Comparison of ENCODE assay signal across 11 cellular contexts in genomic region chr1:34166191-34167090, GRCh38. TPM values are rescaled to one million over a fixed set of nuclear protein-coding genes. Genes with fewer than 3 reads are reported as not detected.
DNase-seq lines count a peak whose midpoint lies in the region; ATAC-seq and TF ChIP-seq lines count a peak whose summit lies in the region.
"Had no signal": no experiment of that assay in that cellular context is flagged by ENCODE, and none has a peak within 500 bp of the region (broad histone marks: within the 10 kb centered on the region; RNA-seq: fewer than 3 reads in every experiment).

No MANE protein-coding gene starts in this region.

- CTCF ChIA-PET in AG04449 (lab: Yijun Ruan, JAX): interaction anchor here (1.5 to 4.7 kb wide), 3 partner anchors 13 to 533 kb away, joined by 4 to 29 read pairs (median 5); no protein-coding TSS in a partner anchor

- no peaks in the 10 kb centered on the region for H3K36me3 ChIP-seq in ectodermal cell (ENCODE audit: control insufficient read depth, insufficient read depth, low read length)
- H3K36me3 ChIP-seq in mesodermal cell (ENCODE audit: control insufficient read depth, insufficient read depth, low read length): no peaks in the 10 kb centered on the region

- no peak for TF ChIP-seq CTCF in AG04449 (IDR thresholded peaks at IDR 0.05; ENCODE audit: insufficient read depth, low read length, missing control alignments)

- peaks cover 42% of the 10 kb centered on the region for H3K27me3 ChIP-seq in ectodermal cell (ENCODE audit: control insufficient read depth, insufficient read depth, low read length, poor library complexity, severe bottlenecking)

- no peaks in the 10 kb centered on the region for H3K9me3 ChIP-seq in ectodermal cell (ENCODE audit: control insufficient read depth, low read length)
- H3K9me3 ChIP-seq in mesodermal cell (ENCODE audit: control insufficient read depth, low read length): no peaks in the 10 kb centered on the region

- POLR2A ChIA-PET in AG04449 (lab: Yijun Ruan, JAX): interaction anchor here (0.6 kb wide), 1 partner anchor 100 kb away, joined by 3 read pairs; no protein-coding TSS in a partner anchor

- no peak for ATAC-seq in GM19035 (IDR thresholded peaks at IDR 0.05; ENCODE audit: unreplicated experiment)
- no peak for ATAC-seq in HG03460 (IDR thresholded peaks at IDR 0.05; ENCODE audit: unreplicated experiment)

- WGBS in ectodermal cell, 2 experiments: 1% methylated on average over 46 to 47 of the region's 47 CpGs
- WGBS in mesodermal cell (ENCODE audit: insufficient coverage in 2 of 2), 2 experiments: 1% methylated on average over 22 to 36 of the region's 47 CpGs

- H3K4me3 ChIP-seq in AG04449 (ENCODE audit: low read depth, low read length): peak overlapping the region; percentile 43
- peak overlapping the region; percentile 37 for H3K4me3 ChIP-seq in ectodermal cell (ENCODE audit: insufficient read depth, low read depth, low read length)
- peak overlapping the region; percentile 52 for H3K4me3 ChIP-seq in mesodermal cell (ENCODE audit: extremely low read depth, insufficient read depth, low read length, poor library complexity, severe bottlenecking)

- DNase-seq in AG04449 (ENCODE audit: low read depth, low spot score): no peak
- DNase-seq in HT1080 (ENCODE audit: low read depth): peak; percentile 26
- DNase-seq in NOMO-1 treated with DMSO at 0.1 percent for 48 hours (lab: John Stamatoyannopoulos, UW; ENCODE audit: unreplicated experiment): no peak
- no peak for DNase-seq in NCI-H2107 treated with DMSO at 0.1 percent for 48 hours (lab: John Stamatoyannopoulos, UW; ENCODE audit: unreplicated experiment)
- DNase-seq: CD4-positive, alpha-beta T cell; cerebellar nuclear complex had no signal

- peaks cover 16% of the 10 kb centered on the region for H3K4me1 ChIP-seq in ectodermal cell (ENCODE audit: control insufficient read depth, insufficient read depth, low read length)
- peaks cover 16% of the 10 kb centered on the region for H3K4me1 ChIP-seq in mesodermal cell (ENCODE audit: control insufficient read depth, insufficient read depth, low read length, poor library complexity, severe bottlenecking)

- H3K27ac ChIP-seq in ectodermal cell (ENCODE audit: insufficient read depth, low read depth, low read length, poor library complexity, severe bottlenecking) (no peak overlapping the region), mesodermal cell (ENCODE audit: low read depth, low read length, severe bottlenecking) (no peak overlapping the region)

RNA-seq across cellular contexts. Expression of gene CSMD2, which starts 1.4 kb away (rescaled TPM):
- 2.1 and 2.3 TPM in 2 replicates for total RNA-seq in HT1080 (2014; rRNA removed; shearing (Covaris generic))
- polyA plus RNA-seq in HT1080 (2015; cell fraction: cytosol; rRNA removed): 0.12 and 0.34 TPM in 2 replicates
- polyA plus RNA-seq in HT1080 (2015; cell fraction: nucleus; rRNA removed): 0.19 and 0.56 TPM in 2 replicates
- 7.3 TPM for polyA plus RNA-seq in ectodermal cell (2013, experiment 1 of 4)
- 9.7 TPM for polyA plus RNA-seq in ectodermal cell (2013, experiment 2 of 4)
- polyA plus RNA-seq in ectodermal cell (2013, experiment 3 of 4): 6.1 TPM
- polyA plus RNA-seq in ectodermal cell (2013, experiment 4 of 4): 6.7 TPM
- 3.0 TPM for polyA plus RNA-seq in mesodermal cell (2013, experiment 1 of 2)
- polyA plus RNA-seq in mesodermal cell (2013, experiment 2 of 2): 2.4 TPM
- total RNA-seq: CD4-positive, alpha-beta T cell had no signal

RNA-seq across cellular contexts. Expression of gene C1orf94, which starts 10.3 kb away (rescaled TPM):
- total RNA-seq in HT1080 (2014; rRNA removed; shearing (Covaris generic)): 0.37 TPM in 2 replicates
- polyA plus RNA-seq in HT1080 (2015; cell fraction: cytosol; rRNA removed): 0.05 TPM in 1 of 2 replicates, not detected in the other
- not detected in 2 replicates for polyA plus RNA-seq in HT1080 (2015; cell fraction: nucleus; rRNA removed)
- polyA plus RNA-seq in ectodermal cell (2013, experiment 1 of 4): 0.57 TPM
- 0.60 TPM for polyA plus RNA-seq in ectodermal cell (2013, experiment 2 of 4)
- polyA plus RNA-seq in ectodermal cell (2013, experiment 3 of 4): 0.32 TPM
- polyA plus RNA-seq in ectodermal cell (2013, experiment 4 of 4): 0.28 TPM
- 0.55 TPM for polyA plus RNA-seq in mesodermal cell (2013, experiment 1 of 2)
- polyA plus RNA-seq in mesodermal cell (2013, experiment 2 of 2): 0.30 TPM
- total RNA-seq: CD4-positive, alpha-beta T cell; omental fat pad had no signal
